Comparison of ENCODE assay signal across 11 cellular contexts in the genomic region with DNA sequence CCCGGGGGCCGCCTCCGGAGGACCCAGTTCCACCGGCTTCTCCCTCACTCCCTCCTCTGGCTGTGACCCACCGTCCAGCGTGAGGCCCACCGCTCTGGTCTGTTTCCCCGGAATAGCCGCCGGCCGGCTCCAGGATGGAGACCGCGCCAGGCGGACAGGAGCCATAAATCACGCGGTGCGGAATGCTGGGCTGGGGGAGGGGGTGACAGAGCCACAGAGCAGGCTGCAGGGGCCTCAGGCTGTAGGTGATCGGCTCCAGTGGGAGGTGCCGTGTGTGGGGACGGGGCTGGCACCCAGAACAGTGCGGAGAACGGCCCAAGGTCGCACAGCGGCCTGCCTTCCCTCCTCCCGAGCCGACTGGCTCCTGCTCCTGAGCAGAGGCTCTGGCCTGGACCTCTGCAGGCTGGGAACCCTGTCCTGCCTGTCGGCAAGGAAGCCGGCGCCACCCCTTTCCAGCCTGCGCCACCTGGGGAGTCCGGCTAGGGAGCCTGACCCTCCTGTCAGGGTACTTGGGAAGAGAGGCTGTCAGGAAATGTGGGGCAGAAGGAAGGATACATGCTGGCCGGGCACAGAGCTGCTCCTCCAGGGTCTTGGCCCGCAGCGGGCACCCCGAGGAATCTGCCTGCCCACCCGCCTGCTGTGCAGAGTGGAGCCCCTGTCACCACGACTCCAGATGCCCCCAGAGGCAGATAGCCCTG. TPM values are rescaled to one million over a fixed set of nuclear protein-coding genes. Genes with fewer than 3 reads are reported as not detected.
A peak's percentile ranks its signal among the peaks of the same experiment; 100 is the strongest.
DNase-seq lines count a peak whose midpoint lies in the region; TF ChIP-seq lines count a peak whose summit lies in the region.
"Had no signal": no experiment of that assay in that cellular context is flagged by ENCODE, and none has a peak within 500 bp of the region (broad histone marks: within the 10 kb centered on the region; RNA-seq: fewer than 3 reads in every experiment).

No MANE protein-coding gene starts in this region.

- POLR2A ChIA-PET in HEK293T (lab: Yijun Ruan, JAX) = no interaction called here
- POLR2A ChIA-PET in activated CD4-positive, alpha-beta T cell treated with anti-CD3 and anti-CD28 coated beads, Interleukin-2, amount 10 ng/mL, durations not matched to agents 7 days and 5 days (lab: Charles Lee) = no interaction called here

- H3K27me3 ChIP-seq in endodermal cell (ENCODE audit: control insufficient read depth, insufficient read depth, low read length, poor library complexity, severe bottlenecking) = no peaks in the 10 kb centered on the region
- no peaks in the 10 kb centered on the region for H3K27me3 ChIP-seq in mesenchymal stem cell (ENCODE audit: control insufficient read depth in 1 of 2, insufficient read depth in 1 of 2, low read length in 2 of 2)
- no peaks in the 10 kb centered on the region for H3K27me3 ChIP-seq in stomach
- H3K27me3 ChIP-seq: left lung had no signal

- H3K27ac Mint-ChIP-seq in endodermal cell = no peak overlapping the region
- H3K27ac Mint-ChIP-seq in activated CD4-positive, alpha-beta T cell treated with anti-CD3 and anti-CD28 coated beads, Interleukin-2, amount 10 ng/mL, durations not matched to agents 7 days and 5 days = no peak overlapping the region
- H3K27ac Mint-ChIP-seq in CD14-positive monocyte = peak overlapping the region in 2 of 7 donors; percentile 45 to 74

- peaks cover 40% of the 10 kb centered on the region for H3K36me3 Mint-ChIP-seq in endodermal cell (ENCODE audit: low read depth)
- H3K36me3 Mint-ChIP-seq in activated CD4-positive, alpha-beta T cell treated with anti-CD3 and anti-CD28 coated beads, Interleukin-2, amount 10 ng/mL, durations not matched to agents 7 days and 5 days (ENCODE audit: low read depth) = peaks cover 5% of the 10 kb centered on the region
- peaks cover 37 to 76% of the 10 kb centered on the region in 2 donors for H3K36me3 Mint-ChIP-seq in CD14-positive monocyte

- peak overlapping the region; percentile 5 for H3K4me2 ChIP-seq in mesenchymal stem cell (ENCODE audit: low read length, poor library complexity, severe bottlenecking)

- H3K27ac ChIP-seq in endodermal cell (ENCODE audit: low read depth, low read length) (peak overlapping the region; percentile 63), mesenchymal stem cell (ENCODE audit: low read length, poor library complexity, severe bottlenecking) (no peak overlapping the region), stomach (peak overlapping the region; percentile 12 to 98 (median 55))

- H2BK120ac ChIP-seq in mesenchymal stem cell (ENCODE audit: low read depth, low read length) = no peak overlapping the region

- H2AK5ac ChIP-seq in mesenchymal stem cell (ENCODE audit: low read length, severe bottlenecking) = no peak overlapping the region

- H3K4me3 Mint-ChIP-seq in endodermal cell (no peak overlapping the region), CD14-positive monocyte (no peak overlapping the region)
- no peak overlapping the region for H3K4me3 Mint-ChIP-seq in activated CD4-positive, alpha-beta T cell treated with anti-CD3 and anti-CD28 coated beads, Interleukin-2, amount 10 ng/mL, durations not matched to agents 7 days and 5 days

- H3K4me1 ChIP-seq in endodermal cell (ENCODE audit: control insufficient read depth, insufficient read depth, low read length) (no peaks in the 10 kb centered on the region), mesenchymal stem cell (ENCODE audit: control insufficient read depth, insufficient read depth, low read depth, low read length) (peaks cover 45% of the 10 kb centered on the region), stomach (peaks cover 57 to 96% (median 75%) of the 10 kb centered on the region in 4 donors)

- no peak for TF ChIP-seq EP300 in stomach (IDR thresholded peaks at IDR 0.05)

- H3K4me3 ChIP-seq in endodermal cell (ENCODE audit: low read length) = no peak overlapping the region
- H3K4me3 ChIP-seq in mesenchymal stem cell (ENCODE audit: insufficient read depth in 1 of 2, low read depth in 1 of 2, low read length in 2 of 2) = no peak overlapping the region
- peak overlapping the region in 1 of 4 donors; percentile 7 for H3K4me3 ChIP-seq in stomach
- H3K4me3 ChIP-seq: left lung had no signal

- no peak overlapping the region for H2BK15ac ChIP-seq in mesenchymal stem cell (ENCODE audit: low read depth, poor library complexity, severe bottlenecking)

- no peak overlapping the region for H2AFZ ChIP-seq in mesenchymal stem cell (ENCODE audit: low read depth, low read length)

- peak overlapping the region; percentile 11 to 32 for H2BK12ac ChIP-seq in mesenchymal stem cell (ENCODE audit: low read length in 2 of 2)

- no peaks in the 10 kb centered on the region for H3K27me3 Mint-ChIP-seq in endodermal cell (ENCODE audit: insufficient read depth)
- no peaks in the 10 kb centered on the region for H3K27me3 Mint-ChIP-seq in activated CD4-positive, alpha-beta T cell treated with anti-CD3 and anti-CD28 coated beads, Interleukin-2, amount 10 ng/mL, durations not matched to agents 7 days and 5 days
- H3K27me3 Mint-ChIP-seq in CD14-positive monocyte (ENCODE audit: low read depth in 3 of 3) = peaks cover 0 to 1% (median 0%) of the 10 kb centered on the region in 3 donors

- H3K9ac ChIP-seq in endodermal cell (ENCODE audit: extremely low read depth, low read length, poor library complexity, severe bottlenecking) (no peak overlapping the region), mesenchymal stem cell (ENCODE audit: low read length) (no peak overlapping the region)

- H4K91ac ChIP-seq in mesenchymal stem cell (ENCODE audit: low read length) = peak overlapping the region; percentile 66

- no peak for TF ChIP-seq POLR2A in stomach (IDR thresholded peaks at IDR 0.05)

- intact Hi-C loops in stomach (cut with DNase I; ENCODE audit: low total_unique reads) (no loop called here), CD14-positive monocyte (cut with micrococcal nuclease) (no loop called here)

- 96 to 98% methylated on average over 17 to 37 of the region's 37 CpGs for WGBS in endodermal cell (ENCODE audit: insufficient coverage in 1 of 2, insufficient read length in 1 of 2), 2 experiments
- 40% methylated on average over 37 of the region's 37 CpGs for WGBS in mesenchymal stem cell
- 62 to 85% (median 79%) methylated on average over 9 to 37 of the region's 37 CpGs for WGBS in stomach, 5 donors

- peaks cover 27% of the 10 kb centered on the region for H3K36me3 ChIP-seq in endodermal cell (ENCODE audit: control insufficient read depth, insufficient read depth, low read length)
- H3K36me3 ChIP-seq in mesenchymal stem cell (ENCODE audit: control insufficient read depth in 1 of 2, insufficient read depth in 2 of 2, low read depth in 1 of 2, low read length in 2 of 2) = peaks cover 38 to 89% of the 10 kb centered on the region in 2 experiments
- peaks cover 27 to 63% (median 60%) of the 10 kb centered on the region in 4 donors for H3K36me3 ChIP-seq in stomach

- no peak overlapping the region for H3K14ac ChIP-seq in mesenchymal stem cell (ENCODE audit: low read length in 2 of 2)

- no peak overlapping the region for H3K23ac ChIP-seq in mesenchymal stem cell (ENCODE audit: low read length in 2 of 2)

- peak overlapping the region in 1 of 2 experiments; percentile 37 for H3K4ac ChIP-seq in mesenchymal stem cell (ENCODE audit: low read depth in 1 of 2, low read length in 2 of 2)

- H3K9me3 ChIP-seq in endodermal cell (ENCODE audit: control insufficient read depth, low read length) (no peaks in the 10 kb centered on the region), mesenchymal stem cell (ENCODE audit: control insufficient read depth, low read length) (no peaks in the 10 kb centered on the region), stomach (no peaks in the 10 kb centered on the region)
- H3K9me3 ChIP-seq: left lung had no signal

- H3K79me1 ChIP-seq in mesenchymal stem cell (replicated peaks; ENCODE audit: low read length, poor library complexity, severe bottlenecking) = peaks cover 54% of the 10 kb centered on the region

- CTCF ChIA-PET in HEK293T (lab: Yijun Ruan, JAX) = no interaction called here
- CTCF ChIA-PET in activated CD4-positive, alpha-beta T cell treated with anti-CD3 and anti-CD28 coated beads, Interleukin-2, amount 10 ng/mL, durations not matched to agents 7 days and 5 days (lab: Charles Lee) = no interaction called here

- DNase-seq in HEK293T (ENCODE audit: extremely low spot score) (no peak), endodermal cell (no peak), mesenchymal stem cell (peak; percentile 30), stomach (no peak), DMS79 treated with DMSO at 0.1 percent for 48 hours (lab: John Stamatoyannopoulos, UW) (no peak), NCI-H524 treated with DMSO at 0.1 percent for 48 hours (lab: John Stamatoyannopoulos, UW) (no peak), CD14-positive monocyte (ENCODE audit: low spot score) (no peak)
- DNase-seq in activated CD4-positive, alpha-beta T cell treated with anti-CD3 and anti-CD28 coated beads, Interleukin-2, amount 10 ng/mL, durations not matched to agents 7 days and 5 days = no peak
- DNase-seq: AML-193, foreskin melanocyte, left lung had no signal

- H4K8ac ChIP-seq in mesenchymal stem cell (ENCODE audit: low read length) = peak overlapping the region; percentile 45

- H3K9me3 Mint-ChIP-seq in endodermal cell = no peaks in the 10 kb centered on the region
- H3K9me3 Mint-ChIP-seq in activated CD4-positive, alpha-beta T cell treated with anti-CD3 and anti-CD28 coated beads, Interleukin-2, amount 10 ng/mL, durations not matched to agents 7 days and 5 days = no peaks in the 10 kb centered on the region
- H3K9me3 Mint-ChIP-seq in CD14-positive monocyte = peaks cover 0 to 2% (median 0%) of the 10 kb centered on the region in 7 donors

- no peak overlapping the region for H2BK5ac ChIP-seq in mesenchymal stem cell (ENCODE audit: low read depth, low read length, poor library complexity, severe bottlenecking)

- H3K4me1 Mint-ChIP-seq in endodermal cell = peaks cover 3% of the 10 kb centered on the region
- H3K4me1 Mint-ChIP-seq in activated CD4-positive, alpha-beta T cell treated with anti-CD3 and anti-CD28 coated beads, Interleukin-2, amount 10 ng/mL, durations not matched to agents 7 days and 5 days = peaks cover 8% of the 10 kb centered on the region
- H3K4me1 Mint-ChIP-seq in CD14-positive monocyte = peaks cover 13% of the 10 kb centered on the region

- H3K18ac ChIP-seq in mesenchymal stem cell (ENCODE audit: low read depth in 1 of 2, low read length in 2 of 2) = peak overlapping the region; percentile 45 to 86

- TF ChIP-seq CTCF in endodermal cell (conservative IDR thresholded peaks at IDR 0.05) (no peak), stomach (IDR thresholded peaks at IDR 0.05) (no peak), CD14-positive monocyte (IDR thresholded peaks at IDR 0.05) (no peak)

RNA-seq across cellular contexts. Expression of a gene that starts 8.3 kb away (rescaled TPM):
- total RNA-seq in endodermal cell (10 to 100 TPM; 57.5 to 58.1 TPM), stomach (10 to 100 TPM in 4 of 5 donors, 1 to 10 TPM in 1; 9.3 to 93.6 (median 37.5) TPM)
- 35.5 TPM for polyA plus RNA-seq in endodermal cell (2013, experiment 1 of 2)
- 30.9 TPM for polyA plus RNA-seq in endodermal cell (2013, experiment 2 of 2)
- 49.3 TPM for polyA plus RNA-seq in mesenchymal stem cell (2013, experiment 1 of 2)
- polyA plus RNA-seq in mesenchymal stem cell (2013, experiment 2 of 2) = 49.4 TPM
- polyA plus RNA-seq in stomach (10 to 100 TPM in 1 of 3 donors, 1 to 10 TPM in 2; 6.6 to 14.8 (median 9.3) TPM), CD14-positive monocyte (1 to 10 TPM; 2.3 to 5.9 TPM)
- 10 to 100 TPM; 33.3 to 40.4 TPM for total RNA-seq in activated CD4-positive, alpha-beta T cell treated with anti-CD3 and anti-CD28 coated beads, Interleukin-2, amount 10 ng/mL, durations not matched to agents 7 days and 5 days

RNA-seq across cellular contexts. Expression of a gene that starts 30.6 kb away (rescaled TPM):
- total RNA-seq in endodermal cell (1,000 to 10,000 TPM; 1,913 to 2,886 TPM), stomach (1,000 to 10,000 TPM in 4 of 5 donors, 100 to 1,000 TPM in 1; 872 to 1,656 (median 1,431) TPM)
- polyA plus RNA-seq in endodermal cell (2013, experiment 1 of 2) = 1,668 TPM
- polyA plus RNA-seq in endodermal cell (2013, experiment 2 of 2) = 1,515 TPM
- 2,485 TPM for polyA plus RNA-seq in mesenchymal stem cell (2013, experiment 1 of 2)
- 2,452 TPM for polyA plus RNA-seq in mesenchymal stem cell (2013, experiment 2 of 2)
- polyA plus RNA-seq in stomach (1,000 to 10,000 TPM in 2 of 3 donors, 100 to 1,000 TPM in 1; 667 to 1,312 (median 1,239) TPM), CD14-positive monocyte (100 to 1,000 TPM; 264 to 323 TPM)
- total RNA-seq in activated CD4-positive, alpha-beta T cell treated with anti-CD3 and anti-CD28 coated beads, Interleukin-2, amount 10 ng/mL, durations not matched to agents 7 days and 5 days = 1,000 to 10,000 TPM; 1,428 to 1,492 TPM

RNA-seq across cellular contexts. Expression of a gene that starts 45.0 kb away (rescaled TPM):
- total RNA-seq in endodermal cell (100 to 1,000 TPM in 1 of 2 donors, 10 to 100 TPM in 1; 89.9 to 106 TPM), stomach (100 to 1,000 TPM in 2 of 5 donors, 10 to 100 TPM in 3; 58.5 to 238 (median 75.8) TPM)
- polyA plus RNA-seq in endodermal cell (2013, experiment 1 of 2) = 64.1 TPM
- polyA plus RNA-seq in endodermal cell (2013, experiment 2 of 2) = 54.5 TPM
- polyA plus RNA-seq in mesenchymal stem cell (2013, experiment 1 of 2) = 83.5 TPM
- polyA plus RNA-seq in mesenchymal stem cell (2013, experiment 2 of 2) = 80.6 TPM
- polyA plus RNA-seq in stomach (10 to 100 TPM; 47.0 to 73.5 (median 51.9) TPM), CD14-positive monocyte (10 to 100 TPM; 13.7 to 21.8 TPM)
- total RNA-seq in activated CD4-positive, alpha-beta T cell treated with anti-CD3 and anti-CD28 coated beads, Interleukin-2, amount 10 ng/mL, durations not matched to agents 7 days and 5 days = 10 to 100 TPM; 35.5 to 41.8 TPM

RNA-seq across cellular contexts. Expression of a gene that starts 50.8 kb away (rescaled TPM):
- total RNA-seq in endodermal cell (10 to 100 TPM; 19.2 to 22.1 TPM), stomach (100 to 1,000 TPM in 2 of 5 donors, 10 to 100 TPM in 3; 11.2 to 274 (median 66.8) TPM)
- 7.5 TPM for polyA plus RNA-seq in endodermal cell (2013, experiment 1 of 2)
- polyA plus RNA-seq in endodermal cell (2013, experiment 2 of 2) = 7.2 TPM
- polyA plus RNA-seq in mesenchymal stem cell (2013, experiment 1 of 2) = 27.7 TPM
- polyA plus RNA-seq in mesenchymal stem cell (2013, experiment 2 of 2) = 26.9 TPM
- polyA plus RNA-seq in stomach (10 to 100 TPM in 2 of 3 donors, 1 to 10 TPM in 1; 8.0 to 14.4 (median 12.0) TPM), CD14-positive monocyte (10 to 100 TPM; 18.0 to 20.2 TPM)
- total RNA-seq in activated CD4-positive, alpha-beta T cell treated with anti-CD3 and anti-CD28 coated beads, Interleukin-2, amount 10 ng/mL, durations not matched to agents 7 days and 5 days = 10 to 100 TPM; 39.4 to 47.5 TPM
